Comparison of ENCODE assay signal across 11 cellular contexts in genomic region chr11:64028398-64029115, GRCh38. TPM values are rescaled to one million over a fixed set of nuclear protein-coding genes. Genes with fewer than 3 reads are reported as not detected.
DNase-seq lines count a peak whose midpoint lies in the region; ATAC-seq and TF ChIP-seq lines count a peak whose summit lies in the region.
"Had no signal": no experiment of that assay in that cellular context is flagged by ENCODE, and none has a peak within 500 bp of the region (broad histone marks: within the 10 kb centered on the region; RNA-seq: fewer than 3 reads in every experiment).

No MANE protein-coding gene starts in this region.

- H3K27ac Mint-ChIP-seq in natural killer cell: no peak overlapping the region
- no peak overlapping the region for H3K27ac Mint-ChIP-seq in natural killer cell treated with Interleukin-12 subunit alpha and Interleukin-12 subunit beta and Interleukin-15 and Interleukin-18, amount 100 ng/mL, for 72 hours
- no peak overlapping the region for H3K27ac Mint-ChIP-seq in endothelial cell (ENCODE audit: unreplicated experiment)
- H3K27ac Mint-ChIP-seq: CD8-positive, alpha-beta T cell had no signal

- H3K9me3 ChIP-seq in upper lobe of right lung (no peaks in the 10 kb centered on the region), osteoblast (ENCODE audit: low read depth, low read length) (no peaks in the 10 kb centered on the region)

- H4K20me1 ChIP-seq in osteoblast (ENCODE audit: insufficient read depth, low read length): peaks cover 32% of the 10 kb centered on the region

- no peaks in the 10 kb centered on the region for H3K9me3 Mint-ChIP-seq in natural killer cell
- H3K9me3 Mint-ChIP-seq in natural killer cell treated with Interleukin-12 subunit alpha and Interleukin-12 subunit beta and Interleukin-15 and Interleukin-18, amount 100 ng/mL, for 72 hours: no peaks in the 10 kb centered on the region
- H3K9me3 Mint-ChIP-seq in endothelial cell (ENCODE audit: unreplicated experiment): no peaks in the 10 kb centered on the region
- H3K9me3 Mint-ChIP-seq: CD8-positive, alpha-beta T cell had no signal

- intact Hi-C loops in natural killer cell (cut with micrococcal nuclease): no loop called here
- intact Hi-C loops in upper lobe of right lung (cut with DNase I): no loop called here

- no peak overlapping the region for H3K4me3 Mint-ChIP-seq in natural killer cell
- H3K4me3 Mint-ChIP-seq in natural killer cell treated with Interleukin-12 subunit alpha and Interleukin-12 subunit beta and Interleukin-15 and Interleukin-18, amount 100 ng/mL, for 72 hours: no peak overlapping the region
- H3K4me3 Mint-ChIP-seq in endothelial cell (ENCODE audit: unreplicated experiment): no peak overlapping the region
- H3K4me3 Mint-ChIP-seq: CD8-positive, alpha-beta T cell had no signal

- no peaks in the 10 kb centered on the region for H3K79me2 ChIP-seq in osteoblast (ENCODE audit: insufficient read depth, low read length)

- DNase-seq in natural killer cell (no peak), NCI-H748 (lab: John Stamatoyannopoulos, UW; ENCODE audit: unreplicated experiment) (peak; percentile 80), endothelial cell (ENCODE audit: low spot score) (peak; percentile 65), upper lobe of right lung (no peak), osteoblast (ENCODE audit: insufficient read length, low spot score, missing footprints) (no peak), SIG-M5 (lab: John Stamatoyannopoulos, UW) (no peak)
- no peak for DNase-seq in natural killer cell treated with Interleukin-12 subunit alpha and Interleukin-12 subunit beta and Interleukin-15 and Interleukin-18, amount 100 ng/mL, for 72 hours (ENCODE audit: low spot score)
- no peak for DNase-seq in activated naive CD4-positive, alpha-beta T cell treated with Interleukin-2 at 50 U/mL for 16 hours
- DNase-seq: CD8-positive, alpha-beta T cell; cortex of kidney; stimulated activated naive CD4-positive, alpha-beta T cell treated with Interleukin-2 at 50 U/mL for 16 hours had no signal

- H3K4me3 ChIP-seq in upper lobe of right lung: no peak overlapping the region
- H3K4me3 ChIP-seq in osteoblast (ENCODE audit: insufficient read depth, low read length): no peak overlapping the region

- TF ChIP-seq CTCF in natural killer cell (IDR thresholded peaks at IDR 0.05) (no peak), endothelial cell (IDR thresholded peaks at IDR 0.05; ENCODE audit: unreplicated experiment) (no peak), upper lobe of right lung (IDR thresholded peaks at IDR 0.05) (no peak), osteoblast (IDR thresholded peaks at IDR 0.05; ENCODE audit: extremely low read depth, low read depth, low read length) (no peak)

- H3K27ac ChIP-seq in upper lobe of right lung: no peak overlapping the region
- no peak overlapping the region for H3K27ac ChIP-seq in osteoblast (ENCODE audit: low read depth, low read length)

- H3K27me3 ChIP-seq in upper lobe of right lung: peaks cover 6% of the 10 kb centered on the region
- H3K27me3 ChIP-seq in osteoblast (ENCODE audit: insufficient read depth, low read length): peaks cover 5% of the 10 kb centered on the region

- peak in 2 of 3 donors; percentile 24 to 29 for ATAC-seq in natural killer cell
- ATAC-seq in natural killer cell treated with Interleukin-12 subunit alpha and Interleukin-12 subunit beta and Interleukin-15 and Interleukin-18, amount 100 ng/mL, for 72 hours: no peak
- peak; percentile 15 for ATAC-seq in upper lobe of right lung
- ATAC-seq: CD8-positive, alpha-beta T cell had no signal

- no peaks in the 10 kb centered on the region for H3K36me3 Mint-ChIP-seq in natural killer cell
- H3K36me3 Mint-ChIP-seq in natural killer cell treated with Interleukin-12 subunit alpha and Interleukin-12 subunit beta and Interleukin-15 and Interleukin-18, amount 100 ng/mL, for 72 hours: no peaks in the 10 kb centered on the region
- no peaks in the 10 kb centered on the region for H3K36me3 Mint-ChIP-seq in endothelial cell (ENCODE audit: low read depth, unreplicated experiment)
- H3K36me3 Mint-ChIP-seq: CD8-positive, alpha-beta T cell had no signal

- no peak overlapping the region for H3K4me2 ChIP-seq in osteoblast (ENCODE audit: insufficient read depth, low read length)

- H3K4me1 ChIP-seq in upper lobe of right lung (peaks cover 7% of the 10 kb centered on the region), osteoblast (ENCODE audit: insufficient read depth, low read length) (no peaks in the 10 kb centered on the region)

- H3K36me3 ChIP-seq in upper lobe of right lung: no peaks in the 10 kb centered on the region
- no peaks in the 10 kb centered on the region for H3K36me3 ChIP-seq in osteoblast (ENCODE audit: insufficient read depth, low read length)

- no peaks in the 10 kb centered on the region for H3K4me1 Mint-ChIP-seq in natural killer cell
- H3K4me1 Mint-ChIP-seq in natural killer cell treated with Interleukin-12 subunit alpha and Interleukin-12 subunit beta and Interleukin-15 and Interleukin-18, amount 100 ng/mL, for 72 hours (ENCODE audit: low read depth in 2 of 2): no peaks in the 10 kb centered on the region
- peaks cover 19% of the 10 kb centered on the region for H3K4me1 Mint-ChIP-seq in endothelial cell (ENCODE audit: unreplicated experiment)

- no peak overlapping the region for H2AFZ ChIP-seq in osteoblast (ENCODE audit: low read length)

- H3K27me3 Mint-ChIP-seq in natural killer cell (ENCODE audit: low read depth in 2 of 2) (peaks cover 17 to 21% of the 10 kb centered on the region in 2 donors), endothelial cell (ENCODE audit: unreplicated experiment) (peaks cover 19% of the 10 kb centered on the region)
- peaks cover 2 to 6% of the 10 kb centered on the region in 2 donors for H3K27me3 Mint-ChIP-seq in natural killer cell treated with Interleukin-12 subunit alpha and Interleukin-12 subunit beta and Interleukin-15 and Interleukin-18, amount 100 ng/mL, for 72 hours

RNA-seq across cellular contexts. Expression of gene FLRT1, which starts 7.2 kb away (rescaled TPM):
- total RNA-seq in natural killer cell: not detected
- not detected for total RNA-seq in natural killer cell treated with Interleukin-12 subunit alpha and Interleukin-12 subunit beta and Interleukin-15 and Interleukin-18, amount 100 ng/mL, for 72 hours
- total RNA-seq in endothelial cell (ENCODE audit: unreplicated experiment): not detected
- total RNA-seq in upper lobe of right lung: not detected
- total RNA-seq in osteoblast: under 0.01 and 0.29 TPM in 2 replicates
- total RNA-seq: CD8-positive, alpha-beta T cell had no signal

RNA-seq across cellular contexts. Expression of gene OTUB1, which starts 42.3 kb away (rescaled TPM):
- 10 to 100 TPM; 73.6 to 88.9 (median 82.4) TPM for total RNA-seq in natural killer cell
- 10 to 100 TPM; 87.8 to 96.6 TPM for total RNA-seq in natural killer cell treated with Interleukin-12 subunit alpha and Interleukin-12 subunit beta and Interleukin-15 and Interleukin-18, amount 100 ng/mL, for 72 hours
- 69.8 TPM for total RNA-seq in endothelial cell (ENCODE audit: unreplicated experiment)
- total RNA-seq in upper lobe of right lung: 60.6 TPM
- 32.1 and 34.4 TPM in 2 replicates for total RNA-seq in osteoblast

RNA-seq across cellular contexts. Expression of gene COX8A, which starts 54.1 kb away (rescaled TPM):
- total RNA-seq in natural killer cell (100 to 1,000 TPM; 143 to 166 (median 145) TPM), endothelial cell (ENCODE audit: unreplicated experiment) (188 TPM), upper lobe of right lung (199 TPM), osteoblast (159 and 190 TPM in 2 replicates)
- total RNA-seq in natural killer cell treated with Interleukin-12 subunit alpha and Interleukin-12 subunit beta and Interleukin-15 and Interleukin-18, amount 100 ng/mL, for 72 hours: 100 to 1,000 TPM; 383 to 427 TPM

Comparison
In these comparisons a context has a peak if more than half of its experiments do, and no peak if none do; other contexts are left out.
1. ATAC-seq: peak in natural killer cell (2 of 3) and upper lobe of right lung (single experiment); none in natural killer cell treated with Interleukin-12 subunit alpha and Interleukin-12 subunit beta and Interleukin-15 and Interleukin-18, amount 100 ng/mL, for 72 hours (0 of 2).
2. DNase-seq: peak in NCI-H748 (single experiment) and endothelial cell (single experiment); none in natural killer cell (single experiment), natural killer cell treated with Interleukin-12 subunit alpha and Interleukin-12 subunit beta and Interleukin-15 and Interleukin-18, amount 100 ng/mL, for 72 hours (single experiment), upper lobe of right lung (single experiment), activated naive CD4-positive, alpha-beta T cell treated with Interleukin-2 at 50 U/mL for 16 hours (single experiment), osteoblast (single experiment) and SIG-M5 (single experiment).